ENCODE assay signal across 28 cellular contexts in the genomic region with DNA sequence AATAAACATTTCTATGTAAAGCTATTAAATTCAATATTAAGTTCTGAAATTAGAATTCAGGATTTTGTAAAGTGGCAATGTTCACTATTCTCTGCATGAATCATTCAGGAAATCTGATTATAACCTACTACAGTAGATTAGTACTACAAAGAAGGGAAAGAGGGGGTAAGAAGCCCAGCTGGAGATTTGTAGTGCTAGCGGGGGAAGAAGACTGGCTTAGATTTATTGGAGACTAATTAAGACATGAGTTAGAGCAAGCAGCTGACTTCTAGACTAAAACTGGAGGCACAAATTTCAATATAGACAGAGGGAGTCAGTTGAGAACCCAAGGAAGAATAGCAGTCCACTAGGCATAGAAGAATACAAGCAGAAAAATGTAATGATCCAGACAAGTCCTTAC.
"Had no signal": no experiment of that assay in that cellular context is flagged by ENCODE, and none has a peak within 500 bp of the region (broad histone marks: within the 10 kb centered on the region; RNA-seq: fewer than 3 reads in every experiment).

No MANE protein-coding gene starts in this region.

- H3K27ac ChIP-seq: left ventricle myocardium inferior, parathyroid adenoma, skin epidermis, suprapubic skin, thoracic aorta, tibial artery, upper lobe of right lung had no signal

- H3K36me3 ChIP-seq: left ventricle myocardium inferior, suprapubic skin, thoracic aorta, tibial artery, upper lobe of right lung had no signal

- H3K4me3 ChIP-seq: left ventricle myocardium inferior, lung, skin epidermis, suprapubic skin, thoracic aorta, tibial artery, upper lobe of right lung had no signal

- H3K27me3 Mint-ChIP-seq: naive B cell had no signal

- H3K9me3 ChIP-seq: left ventricle myocardium inferior, suprapubic skin, thoracic aorta, tibial artery, upper lobe of right lung had no signal

- H3K4me1 Mint-ChIP-seq: naive B cell, natural killer cell, neural crest cell had no signal

- H3K4me3 Mint-ChIP-seq: mesothelial cell of epicardium; naive B cell; natural killer cell; neural crest cell; stimulated activated naive CD8-positive, alpha-beta T cell treated with anti-CD3 and anti-CD28 coated beads, Interleukin-15, Interleukin-2, amounts not matched to agents 100 ng/mL and 50 ng/mL, for 24 hours had no signal

- H3K36me3 Mint-ChIP-seq: mesothelial cell of epicardium, natural killer cell had no signal

- ATAC-seq: left colon, natural killer cell, right cardiac atrium, sciatic nerve, upper lobe of right lung had no signal

- FAIRE-seq: keratinocyte, urothelium cell line had no signal

- H3K27me3 ChIP-seq: suprapubic skin, tibial artery, upper lobe of right lung had no signal

- H3K9me3 Mint-ChIP-seq: neural crest cell had no signal

- DNase-seq: hippocampal formation; kidney glomerular epithelial cell; left colon; left ventricle myocardium inferior; mesendoderm; naive B cell; natural killer cell; nucleus accumbens; right cardiac atrium; stimulated activated CD4-positive, alpha-beta T cell treated with anti-CD3 and anti-CD28 coated beads, Interleukin-12 subunit alpha, Interleukin-12 subunit beta, amount 100 ng/mL, for 4 hours; stimulated activated CD4-positive, alpha-beta T cell treated with anti-CD3 and anti-CD28 coated beads, Interleukin-15, amount 100 ng/mL, for 24 hours; stimulated activated CD4-positive, alpha-beta T cell treated with anti-CD3 and anti-CD28 coated beads, Interleukin-2, amount 100 ng/mL, for 24 hours; stimulated activated CD4-positive, alpha-beta T cell treated with anti-CD3 and anti-CD28 coated beads, Interleukin-4, amount 100 ng/mL, for 1 hour; stimulated activated naive CD4-positive, alpha-beta T cell; tibial artery; trophoblast cell; upper lobe of right lung had no signal

- H3K27ac Mint-ChIP-seq: mesothelial cell of epicardium; naive B cell; natural killer cell; stimulated activated naive CD8-positive, alpha-beta T cell treated with anti-CD3 and anti-CD28 coated beads, Interleukin-15, Interleukin-2, amounts not matched to agents 100 ng/mL and 50 ng/mL, for 24 hours had no signal
